In genomic region chr7:26648429-26649015, GRCh38 we compare ENCODE assay signal across 2 cellular contexts.
TF ChIP-seq lines count a peak whose summit lies in the region.

No MANE protein-coding gene starts in this region.

TF ChIP-seq in SK-N-SH treated with all-trans-retinoic acid at 6 μM for 48 hours, 23 proteins besides CTCF, POLR2A, EP300 and RAD21 (continued from another document):
- TF ChIP-seq POU6F1 (CRISPR knock-in tag; IDR thresholded peaks at IDR 0.05; ENCODE audit: borderline replicate concordance, low read depth) (no peak), GLIS3 (CRISPR knock-in tag; IDR thresholded peaks at IDR 0.05) (no peak), ZNF565 (CRISPR knock-in tag; conservative IDR thresholded peaks at IDR 0.05; ENCODE audit: low read depth) (no peak)
TF ChIP-seq in SK-N-SH treated with all-trans-retinoic acid at 6 μM for 48 hours: peak in this region for 1.

TF ChIP-seq in SK-N-SH, 30 proteins besides CTCF, POLR2A, EP300 and RAD21 (continued from another document):
- TF ChIP-seq REST (IDR thresholded peaks at IDR 0.05; ENCODE audit: low read depth, low read length) (no peak), GABPA (IDR thresholded peaks at IDR 0.05; ENCODE audit: low read depth) (no peak), MEF2A (IDR thresholded peaks at IDR 0.05; ENCODE audit: borderline replicate concordance, low read depth) (no peak), ELF1 (IDR thresholded peaks at IDR 0.05) (no peak)
